22 cellular contexts compared by ENCODE assay signal in genomic region chr4:15717647-15718416, GRCh38. TPM values are rescaled to one million over a fixed set of nuclear protein-coding genes. Genes with fewer than 3 reads are reported as not detected.
DNase-seq lines count a peak whose midpoint lies in the region; ATAC-seq and TF ChIP-seq lines count a peak whose summit lies in the region.
"Had no signal": no experiment of that assay in that cellular context is flagged by ENCODE, and none has a peak within 500 bp of the region (broad histone marks: within the 10 kb centered on the region; RNA-seq: fewer than 3 reads in every experiment).

No MANE protein-coding gene starts in this region.

- no peak for ATAC-seq in HG03565 (IDR thresholded peaks at IDR 0.05; ENCODE audit: unreplicated experiment)
- ATAC-seq in HG02571 (IDR thresholded peaks at IDR 0.05; ENCODE audit: unreplicated experiment) = no peak
- ATAC-seq: naive thymus-derived CD8-positive, alpha-beta T cell had no signal

- H3K36me3 Mint-ChIP-seq in osteocyte (ENCODE audit: unreplicated experiment) = no peaks in the 10 kb centered on the region
- H3K36me3 Mint-ChIP-seq: memory B cell; naive thymus-derived CD8-positive, alpha-beta T cell had no signal

- TF ChIP-seq CTCF in osteocyte (IDR thresholded peaks at IDR 0.05) = no peak

- H3K4me1 ChIP-seq in HAP-1 = no peaks in the 10 kb centered on the region
- H3K4me1 ChIP-seq: parathyroid adenoma had no signal

- no peak overlapping the region for H3K4me3 ChIP-seq in HAP-1
- H3K4me3 ChIP-seq: cardiac muscle cell, upper lobe of left lung had no signal

- H3K9me3 ChIP-seq in HAP-1 = no peaks in the 10 kb centered on the region
- H3K9me3 ChIP-seq: upper lobe of left lung had no signal

- DNase-seq in EL (peak; percentile 17), NCI-H774 (lab: John Stamatoyannopoulos, UW) (peak; percentile 13), dermis blood vessel endothelial cell (peak; percentile 9), osteocyte (ENCODE audit: extremely low spot score, unreplicated experiment) (no peak), HAP-1 (ENCODE audit: low spot score in 2 of 2) (no peak), NCI-H82 (lab: John Stamatoyannopoulos, UW) (no peak)
- DNase-seq: activated CD4-positive, alpha-beta T cell treated with anti-CD3 and anti-CD28 coated beads, Interleukin-2, amount 50 U/mL, for 48 hours; activated gamma-delta T cell; hypothalamus; naive thymus-derived CD8-positive, alpha-beta T cell; NCI-H146; NCI-H748 treated with DMSO at 0.1 percent for 48 hours; stimulated activated CD4-positive, alpha-beta T cell treated with anti-CD3 and anti-CD28 coated beads, Interleukin-2, amount 100 ng/mL, for 24 hours; stimulated activated naive CD4-positive, alpha-beta T cell treated with Interleukin-2 at 50 U/mL for 16 hours; WERI-Rb-1 had no signal

- H3K36me3 ChIP-seq in HAP-1 (replicated peaks) = no peaks in the 10 kb centered on the region
- H3K36me3 ChIP-seq: cardiac muscle cell, WERI-Rb-1 had no signal

- no peak overlapping the region for H3K4me3 Mint-ChIP-seq in osteocyte (ENCODE audit: unreplicated experiment)
- H3K4me3 Mint-ChIP-seq: memory B cell; naive thymus-derived CD8-positive, alpha-beta T cell; T-helper 2 cell treated with Interferon-gamma antibody and Interleukin-4, amounts not matched to agents 5 μg/mL and 100 μg/mL, for 36 hours had no signal

- no peaks in the 10 kb centered on the region for H3K9me3 Mint-ChIP-seq in osteocyte (ENCODE audit: unreplicated experiment)
- H3K9me3 Mint-ChIP-seq: memory B cell; naive thymus-derived CD8-positive, alpha-beta T cell; T-helper 2 cell treated with Interferon-gamma antibody and Interleukin-4, amounts not matched to agents 5 μg/mL and 100 μg/mL, for 36 hours had no signal

- no peaks in the 10 kb centered on the region for H3K27me3 Mint-ChIP-seq in osteocyte (ENCODE audit: unreplicated experiment)
- H3K27me3 Mint-ChIP-seq: naive thymus-derived CD8-positive, alpha-beta T cell had no signal

- H3K4me1 Mint-ChIP-seq in osteocyte (ENCODE audit: unreplicated experiment) = peaks cover 41% of the 10 kb centered on the region
- H3K4me1 Mint-ChIP-seq: memory B cell; naive thymus-derived CD8-positive, alpha-beta T cell had no signal

- H3K27ac Mint-ChIP-seq in osteocyte (ENCODE audit: unreplicated experiment) = peak overlapping the region; percentile 47
- H3K27ac Mint-ChIP-seq: memory B cell; naive thymus-derived CD8-positive, alpha-beta T cell; T-helper 2 cell treated with Interferon-gamma antibody and Interleukin-4, amounts not matched to agents 5 μg/mL and 100 μg/mL, for 36 hours had no signal

- in situ Hi-C loops in HAP-1 (cut with MboI; ENCODE audit: low sequenced_read_pairs) = no loop called here

- no peaks in the 10 kb centered on the region for H3K27me3 ChIP-seq in HAP-1 (ENCODE audit: low read depth)
- H3K27me3 ChIP-seq: cardiac muscle cell, upper lobe of left lung had no signal

RNA-seq across cellular contexts. Expression of gene BST1, which starts 15.0 kb away (rescaled TPM):
- 41.0 and 49.0 TPM in 2 replicates for total RNA-seq in dermis blood vessel endothelial cell
- 0.26 and 0.54 TPM in 2 replicates for total RNA-seq in osteocyte

RNA-seq across cellular contexts. Expression of gene FAM200B, which starts 36.2 kb away (rescaled TPM):
- 33.0 and 44.6 TPM in 2 replicates for total RNA-seq in dermis blood vessel endothelial cell
- 43.8 and 45.0 TPM in 2 replicates for total RNA-seq in osteocyte

Comparison
In these comparisons a context has a peak if more than half of its experiments do, and no peak if none do; other contexts are left out.
1. DNase-seq: peak in EL (single experiment), NCI-H774 (single experiment) and dermis blood vessel endothelial cell (single experiment); none in osteocyte (single experiment), HAP-1 (0 of 2) and NCI-H82 (single experiment).
2. RNA of gene BST1, which starts 15.0 kb away (total RNA-seq): 41.0 to 49.0 TPM in dermis blood vessel endothelial cell; 0.26 to 0.54 TPM in osteocyte; every median in the first group is over 10 times any median in the second.